1 cellular context compared by ENCODE assay signal in genomic region chr15:56038015-56038414, GRCh38.
A peak's percentile ranks its signal among the peaks of the same experiment; 100 is the strongest.
TF ChIP-seq lines count a peak whose summit lies in the region.

No MANE protein-coding gene starts in this region.

TF ChIP-seq in K562, 482 proteins besides CTCF, POLR2A, EP300 and RAD21 (continued from another document and continues in another):
- TF ChIP-seq NR0B1 (IDR thresholded peaks at IDR 0.05; ENCODE audit: partially characterized antibody) (no peak), SPI1 (IDR thresholded peaks at IDR 0.05; ENCODE audit: borderline replicate concordance, low read depth, low read length) (peak; percentile 88), FOXO4 (CRISPR knock-in tag; IDR thresholded peaks at IDR 0.05) (no peak), TCF7 (IDR thresholded peaks at IDR 0.05; ENCODE audit: borderline replicate concordance) (no peak), MEIS2 (IDR thresholded peaks at IDR 0.05; ENCODE audit: partially characterized antibody) (peak; percentile 64), BACH1 (tag; IDR thresholded peaks at IDR 0.05) (peak; percentile 31; the same call in 1 of the 2 replicates), ZNF134 (CRISPR knock-in tag; conservative IDR thresholded peaks at IDR 0.05) (no peak), NR2C1 (IDR thresholded peaks at IDR 0.05) (no peak), NR2C1 (tag; IDR thresholded peaks at IDR 0.05) (peak; percentile 34; the same call in 1 of the 2 replicates), CXXC5 (CRISPR knock-in tag; IDR thresholded peaks at IDR 0.05) (peak; percentile 47), MGA (IDR thresholded peaks at IDR 0.05) (peak; percentile 74), FOSL1 (tag; conservative IDR thresholded peaks at IDR 0.05) (peak; percentile 63), RAD51 (IDR thresholded peaks at IDR 0.05; ENCODE audit: borderline replicate concordance, low read depth) (peak; percentile 47; the same call in 1 of the 2 replicates), L3MBTL2 (IDR thresholded peaks at IDR 0.05) (peak; percentile 90), FOXK2 (conservative IDR thresholded peaks at IDR 0.05 in 1 of 2, IDR thresholded peaks at IDR 0.05 in 1 of 2; ENCODE audit: low read depth in 2 of 2) (no peak), ZNF589 (CRISPR knock-in tag; IDR thresholded peaks at IDR 0.05; ENCODE audit: low read depth) (peak; percentile 91), RBM25 (IDR thresholded peaks at IDR 0.05; ENCODE audit: low read depth, low read length, severe bottlenecking) (no peak), MNT (conservative IDR thresholded peaks at IDR 0.05) (peak; percentile 39 to 47; a peak in 2 of 4 replicates), ZBTB40 (IDR thresholded peaks at IDR 0.05) (peak; percentile 57; the same call in 1 of the 2 replicates), ZBTB40 (CRISPR knock-in tag; IDR thresholded peaks at IDR 0.05) (no peak), RCOR1 (IDR thresholded peaks at IDR 0.05; ENCODE audit: borderline replicate concordance in 1 of 2, low read depth in 2 of 2, low read length in 2 of 2) (peak in 1 of 2 experiments; percentile 75; a peak in 2 of 4 replicates), CREM (IDR thresholded peaks at IDR 0.05; ENCODE audit: low read depth) (0 out of 2 replicates have a peak, but pooled peaks have one; percentile 32), HDAC2 (IDR thresholded peaks at IDR 0.05) (0 out of 2 replicates have a peak, but pooled peaks have one; percentile 16), USF1 (CRISPR knock-in tag; IDR thresholded peaks at IDR 0.05) (0 out of 2 replicates have a peak, but pooled peaks have one; percentile 41)
